Comparison of ENCODE assay signal across 14 cellular contexts in genomic region chr3:119311191-119311925, GRCh38. TPM values are rescaled to one million over a fixed set of nuclear protein-coding genes. Genes with fewer than 3 reads are reported as not detected.
DNase-seq lines count a peak whose midpoint lies in the region; ATAC-seq and TF ChIP-seq lines count a peak whose summit lies in the region.
"Had no signal": no experiment of that assay in that cellular context is flagged by ENCODE, and none has a peak within 500 bp of the region (broad histone marks: within the 10 kb centered on the region; RNA-seq: fewer than 3 reads in every experiment).

No MANE protein-coding gene starts in this region.

- H3K9me2 ChIP-seq in PC-3 (replicated peaks; ENCODE audit: low read length), result no peaks in the 10 kb centered on the region

- H3K4me1 ChIP-seq in PC-3 (ENCODE audit: insufficient read depth, low read length), result peaks cover 32% of the 10 kb centered on the region
- H3K4me1 ChIP-seq: colonic mucosa, tibial artery had no signal

- H3K4me3 Mint-ChIP-seq in endothelial cell (ENCODE audit: unreplicated experiment) (peak overlapping the region; percentile 57), immature natural killer cell (no peak overlapping the region)
- H3K4me3 Mint-ChIP-seq: activated T-cell treated with anti-CD3 and anti-CD28 coated beads, Interleukin-2, amount 50 U/mL, for 4 hours had no signal

- ATAC-seq in PC-3 (peak; percentile 90), GM19452 (IDR thresholded peaks at IDR 0.05; ENCODE audit: unreplicated experiment) (no peak), HG03175 (IDR thresholded peaks at IDR 0.05; ENCODE audit: unreplicated experiment) (no peak)

- no TSS peak for BruUV-seq in PC-3 (replicated peaks; lab: Mats Ljungman, UMichigan)

- intact Hi-C loops in PC-3 (cut with micrococcal nuclease), result no loop called here

- H3K9me3 ChIP-seq in PC-3 (ENCODE audit: low read length), result no peaks in the 10 kb centered on the region
- H3K9me3 ChIP-seq: colonic mucosa, tibial artery had no signal

- peaks cover 8% of the 10 kb centered on the region for H3K27me3 Mint-ChIP-seq in endothelial cell (ENCODE audit: unreplicated experiment)
- H3K27me3 Mint-ChIP-seq in immature natural killer cell (ENCODE audit: low read depth in 3 of 3), result peaks cover 0 to 2% (median under 1%) of the 10 kb centered on the region in 3 donors

- H3K9me3 Mint-ChIP-seq in endothelial cell (ENCODE audit: unreplicated experiment) (no peaks in the 10 kb centered on the region), immature natural killer cell (no peaks in the 10 kb centered on the region)
- H3K9me3 Mint-ChIP-seq: activated T-cell treated with anti-CD3 and anti-CD28 coated beads, Interleukin-2, amount 50 U/mL, for 4 hours had no signal

- H3K36me3 Mint-ChIP-seq in endothelial cell (ENCODE audit: low read depth, unreplicated experiment) (peaks cover 67% of the 10 kb centered on the region), immature natural killer cell (peaks cover 0 to 19% (median 12%) of the 10 kb centered on the region in 3 donors)

- DNase-seq in GF-D8 (lab: John Stamatoyannopoulos, UW) (peak; percentile 2), PC-3 (peak; percentile 94), endothelial cell (ENCODE audit: low spot score) (no peak), non-pigmented ciliary epithelial cell (ENCODE audit: low read depth) (peak; percentile 79), immature natural killer cell (no peak)
- no peak for DNase-seq in activated CD4-positive, alpha-beta T cell treated with anti-CD3 and anti-CD28 coated beads, Interleukin-2, amount 50 U/mL, for 1 hour
- DNase-seq: activated T-cell treated with anti-CD3 and anti-CD28 coated beads, Interleukin-2, amount 50 U/mL, for 4 hours; colonic mucosa; NCI-H526; tibial artery had no signal

- H4K20me1 ChIP-seq in PC-3 (ENCODE audit: low read length), result no peaks in the 10 kb centered on the region

- H2AFZ ChIP-seq in PC-3 (ENCODE audit: low read length), result peak overlapping the region; percentile 9; the same call in 1 of the 2 replicates
- H2AFZ ChIP-seq: parathyroid adenoma had no signal

- POLR2A ChIA-PET in PC-3 (lab: Charles Lee; ENCODE audit: unreplicated experiment), result no interaction called here

- H3K36me3 ChIP-seq in PC-3 (ENCODE audit: low read depth, low read length), result no peaks in the 10 kb centered on the region
- H3K36me3 ChIP-seq: colonic mucosa had no signal

- CTCF ChIA-PET in PC-3 (lab: Charles Lee), result no interaction called here

- peak overlapping the region; percentile 77 for H3K27ac ChIP-seq in PC-3 (ENCODE audit: low read length)
- H3K27ac ChIP-seq: colonic mucosa, KMS-11, parathyroid adenoma, tibial artery had no signal

- no peaks in the 10 kb centered on the region for H3K27me3 ChIP-seq in PC-3 (ENCODE audit: low read length)
- H3K27me3 ChIP-seq: colonic mucosa, tibial artery had no signal

- peaks cover 11% of the 10 kb centered on the region; the same call in 1 of the 2 replicates for H3K79me2 ChIP-seq in PC-3 (ENCODE audit: low read length)

- H3K4me1 Mint-ChIP-seq in endothelial cell (ENCODE audit: unreplicated experiment), result peaks cover 72% of the 10 kb centered on the region
- no peaks in the 10 kb centered on the region for H3K4me1 Mint-ChIP-seq in immature natural killer cell

- TF ChIP-seq CTCF in PC-3 (conservative IDR thresholded peaks at IDR 0.05; ENCODE audit: low read depth, low read length), result no peak
- TF ChIP-seq CTCF in endothelial cell (IDR thresholded peaks at IDR 0.05; ENCODE audit: unreplicated experiment), result no peak

- H3K4me2 ChIP-seq in PC-3 (ENCODE audit: low read length), result peak overlapping the region; percentile 43
- H3K4me2 ChIP-seq: KMS-11 had no signal

- peak overlapping the region; percentile 74 for H3K27ac Mint-ChIP-seq in endothelial cell (ENCODE audit: unreplicated experiment)
- H3K27ac Mint-ChIP-seq in immature natural killer cell, result peak overlapping the region in 3 of 6 donors; percentile 2 to 31 (median 10)

- H3F3A ChIP-seq in PC-3 (ENCODE audit: low read length, unreplicated experiment), result no peaks in the 10 kb centered on the region

- no peak overlapping the region for H3K9ac ChIP-seq in PC-3 (ENCODE audit: low read length)
- H3K9ac ChIP-seq: KMS-11, parathyroid adenoma had no signal

- H3K4me3 ChIP-seq in PC-3 (ENCODE audit: low read length), result no peak overlapping the region
- H3K4me3 ChIP-seq: colonic mucosa, tibial artery had no signal

RNA-seq across cellular contexts. Expression of gene ARHGAP31, which starts 17.2 kb away (rescaled TPM):
- total RNA-seq in PC-3 (2014; rRNA removed) (7.5 and 7.8 TPM in 2 replicates), endothelial cell (ENCODE audit: unreplicated experiment) (114 TPM)
- polyA plus RNA-seq in immature natural killer cell, result 1 to 10 TPM; 1.1 to 4.9 (median 2.8) TPM

Comparison
In these comparisons a context has a peak if more than half of its experiments do, and no peak if none do; other contexts are left out.
1. DNase-seq: peak in GF-D8 (single experiment), PC-3 (single experiment) and non-pigmented ciliary epithelial cell (single experiment); none in endothelial cell (single experiment), activated CD4-positive, alpha-beta T cell treated with anti-CD3 and anti-CD28 coated beads, Interleukin-2, amount 50 U/mL, for 1 hour (single experiment) and immature natural killer cell (0 of 3).
2. RNA of gene ARHGAP31, which starts 17.2 kb away (total RNA-seq): 114 TPM in endothelial cell (single experiment); 7.5 to 7.8 TPM in PC-3; every median in the first group is over 10 times any median in the second.